1 cellular context compared by ENCODE assay signal in genomic region chr16:30429678-30430427, GRCh38.
TF ChIP-seq lines count a peak whose summit lies in the region.

Gene DCTPP1, minus strand, starts transcription at chr16:30430030. Its CDS starts 50 bp downstream, at chr16:30429980.

TF ChIP-seq in K562, 482 proteins besides CTCF, POLR2A, EP300 and RAD21 (continued from another document):
- no peak for TF ChIP-seq ZNF655 (CRISPR knock-in tag; IDR thresholded peaks at IDR 0.05)
- TF ChIP-seq SPI1 (IDR thresholded peaks at IDR 0.05; ENCODE audit: borderline replicate concordance, low read depth, low read length), result peak; percentile 28; the same call in 1 of the 2 replicates
- TF ChIP-seq ZBTB1 (CRISPR knock-in tag; IDR thresholded peaks at IDR 0.05; ENCODE audit: borderline replicate concordance, low read depth), result peak; percentile 76; the same call in 1 of the 2 replicates
- TF ChIP-seq FOXJ3 (CRISPR knock-in tag; IDR thresholded peaks at IDR 0.05), result no peak
- peak; percentile 32; the same call in 1 of the 2 replicates for TF ChIP-seq ARID3A (IDR thresholded peaks at IDR 0.05; ENCODE audit: borderline replicate concordance, low read depth, low read length)
- TF ChIP-seq MBD2 (IDR thresholded peaks at IDR 0.05; ENCODE audit: borderline replicate concordance, low read depth), result peak; percentile 72; the same call in 1 of the 2 replicates
- 0 out of 4 replicates have a peak, but pooled peaks of 1 of the 2 experiments have one; percentile 65 for TF ChIP-seq ARNT (IDR thresholded peaks at IDR 0.05)
- TF ChIP-seq NCOA6 (IDR thresholded peaks at IDR 0.05), result no peak
